19 cellular contexts compared by ENCODE assay signal in the genomic region with DNA sequence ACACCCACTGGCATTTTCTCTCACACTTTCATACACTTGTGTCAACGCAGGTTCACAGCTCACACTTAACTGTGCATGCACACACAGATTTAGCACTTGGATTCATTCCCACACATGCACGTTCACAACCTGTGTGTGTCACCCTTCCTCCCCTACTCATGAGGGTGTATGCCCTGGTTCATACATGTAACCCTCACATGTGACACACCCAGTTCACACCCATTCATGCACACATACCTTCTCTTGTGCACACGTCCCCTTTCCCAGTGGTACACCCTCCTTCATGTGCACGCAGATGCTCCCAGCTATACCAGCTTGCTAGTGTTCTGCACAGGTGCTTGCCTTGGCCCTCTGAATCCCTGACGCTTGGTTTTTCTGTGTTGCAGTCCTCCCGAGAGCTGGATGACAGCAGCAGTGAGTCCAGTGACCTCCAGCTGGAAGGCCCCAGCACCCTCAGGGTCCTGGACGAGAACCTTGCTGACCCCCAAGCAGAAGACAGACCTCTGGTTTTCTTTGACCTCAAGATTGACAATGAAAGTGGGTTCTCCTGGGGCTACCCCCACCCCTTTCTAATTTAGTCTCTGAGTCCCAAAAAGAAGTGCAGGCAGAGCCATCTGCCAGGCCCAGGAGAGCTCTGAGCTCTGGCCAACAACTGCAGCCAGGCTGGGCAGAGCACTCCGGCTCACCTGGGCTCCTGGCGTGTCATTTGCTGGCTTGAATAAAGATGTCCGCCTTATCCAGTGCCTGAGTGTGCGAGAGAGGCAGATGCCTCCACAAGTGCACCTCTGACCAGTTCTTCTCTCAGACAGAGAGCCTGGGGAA. TPM values are rescaled to one million over a fixed set of nuclear protein-coding genes. Genes with fewer than 3 reads are reported as not detected.
"Had no signal": no experiment of that assay in that cellular context is flagged by ENCODE, and none has a peak within 500 bp of the region (broad histone marks: within the 10 kb centered on the region; RNA-seq: fewer than 3 reads in every experiment).

No MANE protein-coding gene starts in this region.

- H3K27ac Mint-ChIP-seq: activated CD8-positive, alpha-beta memory T cell treated with anti-CD3 and anti-CD28 coated beads, Interleukin-2, amount 10 ng/mL, durations not matched to agents 7 days and 5 days; activated naive CD8-positive, alpha-beta T cell treated with anti-CD3 and anti-CD28 coated beads, Interleukin-2, amount 50 U/mL, for 24 hours had no signal

- H3K27me3 Mint-ChIP-seq: activated CD8-positive, alpha-beta memory T cell treated with anti-CD3 and anti-CD28 coated beads, Interleukin-2, amount 10 ng/mL, durations not matched to agents 7 days and 5 days; activated naive CD8-positive, alpha-beta T cell treated with anti-CD3 and anti-CD28 coated beads, Interleukin-2, amount 50 U/mL, for 24 hours; naive thymus-derived CD4-positive, alpha-beta T cell had no signal

- DNase-seq: activated CD4-positive, alpha-beta T cell treated with anti-CD3 and anti-CD28 coated beads, Interleukin-2, amount 50 U/mL, for 48 hours; activated CD8-positive, alpha-beta memory T cell treated with anti-CD3 and anti-CD28 coated beads, Interleukin-2, amount 10 ng/mL, durations not matched to agents 7 days and 5 days; activated gamma-delta T cell; activated naive CD8-positive, alpha-beta T cell treated with anti-CD3 and anti-CD28 coated beads, Interleukin-2, amount 50 U/mL, for 24 hours; activated T-cell treated with anti-CD3 and anti-CD28 coated beads, Interleukin-2, amount 50 U/mL, for 4 hours; mammary epithelial cell; naive thymus-derived CD4-positive, alpha-beta T cell; occipital lobe; spleen; stimulated activated CD4-positive, alpha-beta T cell treated with anti-CD3 and anti-CD28 coated beads, Interleukin-1b, Interleukin-23, amount 100 ng/mL, for 48 hours; stimulated activated naive CD4-positive, alpha-beta T cell had no signal

- H3K4me3 ChIP-seq: prostate gland, right lobe of liver, spleen had no signal

- H3K27ac ChIP-seq: prostate gland, right lobe of liver had no signal

- H3K4me3 Mint-ChIP-seq: activated CD8-positive, alpha-beta memory T cell treated with anti-CD3 and anti-CD28 coated beads, Interleukin-2, amount 10 ng/mL, durations not matched to agents 7 days and 5 days; activated naive CD8-positive, alpha-beta T cell treated with anti-CD3 and anti-CD28 coated beads, Interleukin-2, amount 50 U/mL, for 24 hours; activated T-cell treated with anti-CD3 and anti-CD28 coated beads, Interleukin-2, amount 50 U/mL, for 4 hours; naive thymus-derived CD4-positive, alpha-beta T cell had no signal

- H3K9me3 Mint-ChIP-seq: activated naive CD8-positive, alpha-beta T cell treated with anti-CD3 and anti-CD28 coated beads, Interleukin-2, amount 50 U/mL, for 24 hours; activated T-cell treated with anti-CD3 and anti-CD28 coated beads, Interleukin-2, amount 50 U/mL, for 4 hours; naive thymus-derived CD4-positive, alpha-beta T cell had no signal

- H3K4me1 ChIP-seq: prostate gland, right lobe of liver had no signal

- H3K9me3 ChIP-seq: prostate gland, right lobe of liver, spleen had no signal

- H3K27me3 ChIP-seq: right lobe of liver, spleen had no signal

- ATAC-seq: activated CD4-positive, CD25-positive, alpha-beta regulatory T cell treated with anti-CD3 and anti-CD28 coated beads, Interleukin-2, amount 50 U/mL, for 24 hours; activated CD8-positive, alpha-beta memory T cell treated with anti-CD3 and anti-CD28 coated beads, Interleukin-2, amount 10 ng/mL, durations not matched to agents 7 days and 5 days; activated naive CD8-positive, alpha-beta T cell treated with anti-CD3 and anti-CD28 coated beads, Interleukin-2, amount 50 U/mL, for 24 hours; activated T-cell treated with anti-CD3 and anti-CD28 coated beads, Interleukin-2, amount 50 U/mL, for 4 hours; esophagus mucosa; naive thymus-derived CD4-positive, alpha-beta T cell; right lobe of liver had no signal

RNA-seq across cellular contexts. Expression of a gene that starts 39.5 kb away (rescaled TPM):
- total RNA-seq: activated CD8-positive, alpha-beta memory T cell treated with anti-CD3 and anti-CD28 coated beads, Interleukin-2, amount 10 ng/mL, durations not matched to agents 7 days and 5 days; activated T-cell treated with anti-CD3 and anti-CD28 coated beads, Interleukin-2, amount 50 U/mL, for 4 hours; dermis microvascular lymphatic vessel endothelial cell; glomerular endothelial cell; mammary epithelial cell; mononuclear cell; occipital lobe; urinary bladder had no signal
- polyA plus RNA-seq: mammary epithelial cell had no signal
